24 cellular contexts compared by ENCODE assay signal in genomic region chr22:20090730-20091240, GRCh38. TPM values are rescaled to one million over a fixed set of nuclear protein-coding genes. Genes with fewer than 3 reads are reported as not detected.
DNase-seq lines count a peak whose midpoint lies in the region; ATAC-seq, FAIRE-seq and TF ChIP-seq lines count a peak whose summit lies in the region.
"Had no signal": no experiment of that assay in that cellular context is flagged by ENCODE, and none has a peak within 500 bp of the region (broad histone marks: within the 10 kb centered on the region; RNA-seq: fewer than 3 reads in every experiment).

No MANE protein-coding gene starts in this region.

- POLR2A ChIA-PET in K562 (lab: Yijun Ruan, JAX): interaction anchor here (0.7 to 19.4 kb wide), 7 partner anchors 8 to 100 kb away, joined by 3 to 513 read pairs (median 4); partner anchors contain the start of genes DGCR8, RANBP1 and TRMT2A

- H3K27ac Mint-ChIP-seq in T-helper 1 cell treated with Interleukin-12 subunit alpha and Interleukin-12 subunit beta and Interleukin-4 antibody, amounts not matched to agents 30 μg/mL and 1 μg/mL, for 36 hours: peak overlapping the region; percentile 1
- H3K27ac Mint-ChIP-seq in natural killer cell: peak overlapping the region; percentile 30 to 67
- no peak overlapping the region for H3K27ac Mint-ChIP-seq in activated T-helper 1 cell treated with anti-CD3 and anti-CD28 coated beads, Interleukin-12 subunit alpha, Interleukin-12 subunit beta, Interleukin-2, Interleukin-4 antibody, amounts not matched to agents 30 ng/mL and 10 ng/mL and 1 ng/mL, durations not matched to agents 14 hours and 24 hours and 36 hours
- H3K27ac Mint-ChIP-seq: activated naive CD4-positive, alpha-beta T cell treated with anti-CD3 and anti-CD28 coated beads, Interleukin-2, amount 10 ng/mL, durations not matched to agents 7 days and 5 days; GM23338; type B pancreatic cell had no signal

- DNase-seq in T-helper 1 cell (no peak), GM23248 (no peak), K562 (ENCODE audit: extremely low read depth in 1 of 4, low spot score in 3 of 4) (no peak), natural killer cell (no peak)
- DNase-seq in activated T-helper 1 cell treated with anti-CD3 and anti-CD28 coated beads, Interleukin-12 subunit alpha, Interleukin-12 subunit beta, Interleukin-2, Interleukin-4 antibody, amounts not matched to agents 30 ng/mL and 10 ng/mL and 1 ng/mL, durations not matched to agents 14 hours and 24 hours and 36 hours (ENCODE audit: low spot score): no peak
- DNase-seq: activated naive CD4-positive, alpha-beta T cell treated with anti-CD3 and anti-CD28 coated beads, Interleukin-2, amount 10 ng/mL, durations not matched to agents 7 days and 5 days; activated T-cell treated with anti-CD3 and anti-CD28 coated beads for 4 hours; central memory CD4-positive, alpha-beta T cell; left colon; NCI-H2029 treated with DMSO at 0.1 percent for 48 hours; NCI-H345; NCI-H82; stimulated activated CD8-positive, alpha-beta memory T cell treated with anti-CD3 and anti-CD28 coated beads, Interleukin-4, amount 100 ng/mL, for 48 hours; T1000 had no signal

- H3K27me3 ChIP-seq in GM23248 (replicated peaks; ENCODE audit: insufficient read depth) (no peaks in the 10 kb centered on the region), K562 (ENCODE audit: control insufficient read depth in 2 of 2, insufficient read depth in 2 of 2, low read length in 2 of 2) (no peaks in the 10 kb centered on the region)
- H3K27me3 ChIP-seq: ascending aorta, dorsolateral prefrontal cortex had no signal

- H3K9me2 ChIP-seq in GM23248 (ENCODE audit: insufficient read depth): no peaks in the 10 kb centered on the region

- no peaks in the 10 kb centered on the region for H3K9me1 ChIP-seq in K562 (ENCODE audit: control insufficient read depth, insufficient read depth, low read length)

- in situ Hi-C loops in GM23248 (cut with MboI): no loop called here
- in situ Hi-C loops in K562 (cut with MboI): no loop called here

- no peak for TF ChIP-seq EP300 in K562 (IDR thresholded peaks at IDR 0.05; ENCODE audit: low read length)

- H3K4me1 ChIP-seq in GM23248 (ENCODE audit: insufficient read depth) (peaks cover 9% of the 10 kb centered on the region), K562 (replicated peaks in 1 of 2; ENCODE audit: control insufficient read depth in 2 of 2, insufficient read depth in 2 of 2, low read length in 2 of 2) (peaks cover 0 to 12% of the 10 kb centered on the region in 2 experiments; a peak in 2 of 5 replicates)
- H3K4me1 ChIP-seq: prostate gland had no signal

- H3F3A ChIP-seq in GM23248 (ENCODE audit: insufficient read depth): peaks cover 5% of the 10 kb centered on the region; the same call in 1 of the 2 replicates

- H4K20me1 ChIP-seq in GM23248 (ENCODE audit: insufficient read depth) (no peaks in the 10 kb centered on the region; the same call in 1 of the 2 replicates), K562 (replicated peaks; ENCODE audit: control insufficient read depth, insufficient read depth, low read length) (peaks cover 10% of the 10 kb centered on the region; the same call in 1 of the 2 replicates)

- no peak for TF ChIP-seq POLR2A in K562 (conservative IDR thresholded peaks at IDR 0.05)

- peaks cover 59% of the 10 kb centered on the region for H3K36me3 Mint-ChIP-seq in T-helper 1 cell treated with Interleukin-12 subunit alpha and Interleukin-12 subunit beta and Interleukin-4 antibody, amounts not matched to agents 30 μg/mL and 1 μg/mL, for 36 hours (ENCODE audit: low read depth)
- peaks cover 6% of the 10 kb centered on the region for H3K36me3 Mint-ChIP-seq in natural killer cell
- H3K36me3 Mint-ChIP-seq in activated T-helper 1 cell treated with anti-CD3 and anti-CD28 coated beads, Interleukin-12 subunit alpha, Interleukin-12 subunit beta, Interleukin-2, Interleukin-4 antibody, amounts not matched to agents 30 ng/mL and 10 ng/mL and 1 ng/mL, durations not matched to agents 14 hours and 24 hours and 36 hours (ENCODE audit: low read depth): peaks cover 58% of the 10 kb centered on the region

- 90 to 94% methylated on average over 9 of the region's 9 CpGs for WGBS in GM23248 (ENCODE audit: low coverage in 1 of 2, low lambda C conversion rate in 2 of 2, missing lambda C conversion rate in 2 of 2), 2 experiments
- WGBS in K562 (ENCODE audit: insufficient coverage, low coverage, missing lambda C conversion rate): 95% methylated on average over 9 of the region's 9 CpGs

- H3K27me3 Mint-ChIP-seq in T-helper 1 cell treated with Interleukin-12 subunit alpha and Interleukin-12 subunit beta and Interleukin-4 antibody, amounts not matched to agents 30 μg/mL and 1 μg/mL, for 36 hours (ENCODE audit: low read depth): no peaks in the 10 kb centered on the region
- no peaks in the 10 kb centered on the region for H3K27me3 Mint-ChIP-seq in natural killer cell (ENCODE audit: low read depth in 2 of 2)
- no peaks in the 10 kb centered on the region for H3K27me3 Mint-ChIP-seq in activated T-helper 1 cell treated with anti-CD3 and anti-CD28 coated beads, Interleukin-12 subunit alpha, Interleukin-12 subunit beta, Interleukin-2, Interleukin-4 antibody, amounts not matched to agents 30 ng/mL and 10 ng/mL and 1 ng/mL, durations not matched to agents 14 hours and 24 hours and 36 hours (ENCODE audit: insufficient read depth)
- H3K27me3 Mint-ChIP-seq: activated naive CD4-positive, alpha-beta T cell treated with anti-CD3 and anti-CD28 coated beads, Interleukin-2, amount 10 ng/mL, durations not matched to agents 7 days and 5 days; type B pancreatic cell had no signal

- H3K79me2 ChIP-seq in GM23248 (ENCODE audit: insufficient read depth) (peaks cover 86% of the 10 kb centered on the region), K562 (ENCODE audit: control insufficient read depth, insufficient read depth, low read length) (peaks cover 69% of the 10 kb centered on the region)

- no peak overlapping the region for H3K4me2 ChIP-seq in GM23248 (ENCODE audit: unreplicated experiment)
- H3K4me2 ChIP-seq in K562 (ENCODE audit: insufficient read depth, low read length): no peak overlapping the region
- H3K4me2 ChIP-seq: GM23338 had no signal

- H2AFZ ChIP-seq in GM23248 (no peak overlapping the region), K562 (ENCODE audit: low read depth, low read length) (no peak overlapping the region)
- H2AFZ ChIP-seq: GM23338 had no signal

- TF ChIP-seq CTCF in K562 (IDR thresholded peaks at IDR 0.05 in 2 of 3, conservative IDR thresholded peaks at IDR 0.05 in 1 of 3; ENCODE audit: insufficient read depth in 2 of 3, low read depth in 1 of 3, low read length in 3 of 3) (no peak), natural killer cell (IDR thresholded peaks at IDR 0.05) (no peak)

- CTCF ChIA-PET in K562 (lab: Yijun Ruan, JAX; ENCODE audit: low intra/inter-chr PET ratio): no interaction called here

- no peak for TF ChIP-seq RAD21 in K562 (CRISPR knock-in tag; conservative IDR thresholded peaks at IDR 0.05 in 1 of 2, IDR thresholded peaks at IDR 0.05 in 1 of 2)

- ATAC-seq in K562: no peak
- ATAC-seq in natural killer cell: no peak
- ATAC-seq in GM21786 (IDR thresholded peaks at IDR 0.05; ENCODE audit: unreplicated experiment): no peak
- ATAC-seq in GM18520 (IDR thresholded peaks at IDR 0.05; ENCODE audit: unreplicated experiment): no peak
- ATAC-seq: GM23338, left colon, SK-N-SH treated with all-trans-retinoic acid at 6 μM for 48 hours had no signal

- no peak overlapping the region for H3K4me3 Mint-ChIP-seq in T-helper 1 cell treated with Interleukin-12 subunit alpha and Interleukin-12 subunit beta and Interleukin-4 antibody, amounts not matched to agents 30 μg/mL and 1 μg/mL, for 36 hours
- peak overlapping the region; percentile 31 for H3K4me3 Mint-ChIP-seq in natural killer cell
- no peak overlapping the region for H3K4me3 Mint-ChIP-seq in activated T-helper 1 cell treated with anti-CD3 and anti-CD28 coated beads, Interleukin-12 subunit alpha, Interleukin-12 subunit beta, Interleukin-2, Interleukin-4 antibody, amounts not matched to agents 30 ng/mL and 10 ng/mL and 1 ng/mL, durations not matched to agents 14 hours and 24 hours and 36 hours
- H3K4me3 Mint-ChIP-seq: activated naive CD4-positive, alpha-beta T cell treated with anti-CD3 and anti-CD28 coated beads, Interleukin-2, amount 10 ng/mL, durations not matched to agents 7 days and 5 days; GM23338; type B pancreatic cell had no signal

- intact Hi-C loops in K562 (cut with micrococcal nuclease): no loop called here
- intact Hi-C loops in natural killer cell (cut with micrococcal nuclease): no loop called here
- intact Hi-C loops in activated T-helper 1 cell treated with anti-CD3 and anti-CD28 coated beads, Interleukin-12 subunit alpha, Interleukin-12 subunit beta, Interleukin-2, Interleukin-4 antibody, amounts not matched to agents 30 ng/mL and 10 ng/mL and 1 ng/mL, durations not matched to agents 14 hours and 24 hours and 36 hours (cut with micrococcal nuclease): no loop called here

- H3K36me3 ChIP-seq in GM23248 (ENCODE audit: low read depth): peaks cover 50% of the 10 kb centered on the region
- peaks cover 99% of the 10 kb centered on the region for H3K36me3 ChIP-seq in K562 (ENCODE audit: control insufficient read depth, insufficient read depth, low read length)

- no peak for FAIRE-seq in K562 (lab: Jason Lieb, UNC)

- H3K9me3 Mint-ChIP-seq in T-helper 1 cell treated with Interleukin-12 subunit alpha and Interleukin-12 subunit beta and Interleukin-4 antibody, amounts not matched to agents 30 μg/mL and 1 μg/mL, for 36 hours: no peaks in the 10 kb centered on the region
- H3K9me3 Mint-ChIP-seq in natural killer cell: no peaks in the 10 kb centered on the region
- peaks cover under 1% of the 10 kb centered on the region for H3K9me3 Mint-ChIP-seq in activated T-helper 1 cell treated with anti-CD3 and anti-CD28 coated beads, Interleukin-12 subunit alpha, Interleukin-12 subunit beta, Interleukin-2, Interleukin-4 antibody, amounts not matched to agents 30 ng/mL and 10 ng/mL and 1 ng/mL, durations not matched to agents 14 hours and 24 hours and 36 hours
- H3K9me3 Mint-ChIP-seq: activated naive CD4-positive, alpha-beta T cell treated with anti-CD3 and anti-CD28 coated beads, Interleukin-2, amount 10 ng/mL, durations not matched to agents 7 days and 5 days; GM23338; type B pancreatic cell had no signal

- peaks cover 18% of the 10 kb centered on the region for H3K4me1 Mint-ChIP-seq in T-helper 1 cell treated with Interleukin-12 subunit alpha and Interleukin-12 subunit beta and Interleukin-4 antibody, amounts not matched to agents 30 μg/mL and 1 μg/mL, for 36 hours (ENCODE audit: low read depth)
- H3K4me1 Mint-ChIP-seq in natural killer cell: peaks cover 31 to 33% of the 10 kb centered on the region in 2 donors
- H3K4me1 Mint-ChIP-seq in activated T-helper 1 cell treated with anti-CD3 and anti-CD28 coated beads, Interleukin-12 subunit alpha, Interleukin-12 subunit beta, Interleukin-2, Interleukin-4 antibody, amounts not matched to agents 30 ng/mL and 10 ng/mL and 1 ng/mL, durations not matched to agents 14 hours and 24 hours and 36 hours (ENCODE audit: low read depth): peaks cover 30% of the 10 kb centered on the region
- H3K4me1 Mint-ChIP-seq: GM23338 had no signal

- H3K4me3 ChIP-seq in GM23248 (no peak overlapping the region), K562 (no peak overlapping the region)
- H3K4me3 ChIP-seq: ascending aorta, dorsolateral prefrontal cortex, GM23338, prostate gland had no signal

- no peaks in the 10 kb centered on the region for H3K9me3 ChIP-seq in GM23248 (ENCODE audit: low read depth)
- H3K9me3 ChIP-seq in K562 (replicated peaks; ENCODE audit: control insufficient read depth, insufficient read depth, low read depth, low read length): no peaks in the 10 kb centered on the region; the same call in 1 of the 2 replicates
- H3K9me3 ChIP-seq: ascending aorta, prostate gland had no signal

- no TSS peak for BruUV-seq in K562 (replicated peaks; lab: Mats Ljungman, UMichigan)

- H3K27ac ChIP-seq in GM23248 (peak overlapping the region; percentile 68; the same call in 1 of the 2 replicates), K562 (ENCODE audit: extremely low read depth, low read depth, low read length) (no peak overlapping the region)
- H3K27ac ChIP-seq: 22Rv1, ascending aorta, dorsolateral prefrontal cortex, prostate gland had no signal

- peak overlapping the region; percentile 26; the same call in 1 of the 2 replicates for H3K9ac ChIP-seq in GM23248
- H3K9ac ChIP-seq in K562 (ENCODE audit: insufficient read depth in 1 of 2, low read depth in 2 of 2, low read length in 2 of 2): peak overlapping the region in 1 of 2 experiments; percentile 18; a peak in 1 of 4 replicates

RNA-seq across cellular contexts. Expression of gene DGCR8, which starts 10.7 kb away (rescaled TPM):
- total RNA-seq in GM23248 (2014; rRNA removed; shearing (Covaris generic)): 24.9 and 28.7 TPM in 2 replicates
- 14.0 and 14.2 TPM in 2 replicates for polyA plus RNA-seq in GM23248 (2016; fragmentation: Nextera tagmentation; extraction: Ambion mirVana)
- 638 and 1,105 TPM in 2 replicates for total RNA-seq in K562 (2011; cell fraction: chromatin; rRNA removed; ENCODE audit: low replicate concordance)
- 550 and 577 TPM in 2 replicates for total RNA-seq in K562 (2011; cell fraction: nucleolus; rRNA removed)
- 502 and 511 TPM in 2 replicates for total RNA-seq in K562 (2011; cell fraction: nucleoplasm; rRNA removed)
- total RNA-seq in K562 (2014; rRNA removed): 107 and 108 TPM in 2 replicates
- total RNA-seq in K562 (2014; rRNA removed; fragmentation: Illumina TruSeq; extraction: Trizol): 43.7 and 49.4 TPM in 2 replicates
- 80.1 and 81.2 TPM in 2 replicates for total RNA-seq in K562 (2015; rRNA removed; fragmentation: Illumina TruSeq; extraction: Trizol)
- total RNA-seq in K562 (2021): 116 and 119 TPM in 2 replicates
- 81.8 and 155 TPM in 2 replicates for polyA plus RNA-seq in K562 (2011; rRNA removed)
- 51.2 and 92.7 TPM in 2 replicates for polyA plus RNA-seq in K562 (2011; cell fraction: cytosol; rRNA removed)
- polyA plus RNA-seq in K562 (2011; cell fraction: nucleus; rRNA removed): 1,167 and 1,418 TPM in 2 replicates
- 76.7 and 85.3 TPM in 2 replicates for polyA plus RNA-seq in K562 (2012)
- 70.4 and 75.0 TPM in 2 replicates for polyA plus RNA-seq in K562 (2014; fragmentation: Illumina TruSeq; extraction: Trizol)
- polyA plus RNA-seq in K562 (2014; fragmentation: Nextera tagmentation; extraction: Ambion mirVana): 1 to 10 TPM; 5.9 to 7.7 TPM
- 135 and 144 TPM in 2 replicates for polyA plus RNA-seq in K562 (2014; rRNA removed)
- polyA minus RNA-seq in K562 (2011; rRNA and poly(A)+ RNA removed): 62.1 and 82.0 TPM in 2 replicates
- polyA minus RNA-seq in K562 (2011; cell fraction: cytosol; rRNA and poly(A)+ RNA removed): 35.2 and 46.4 TPM in 2 replicates
- 210 and 349 TPM in 2 replicates for polyA minus RNA-seq in K562 (2011; cell fraction: nucleus; rRNA and poly(A)+ RNA removed)
- 10 to 100 TPM; 45.3 to 64.7 (median 64.0) TPM for total RNA-seq in natural killer cell
- total RNA-seq in activated T-helper 1 cell treated with anti-CD3 and anti-CD28 coated beads, Interleukin-12 subunit alpha, Interleukin-12 subunit beta, Interleukin-2, Interleukin-4 antibody, amounts not matched to agents 30 ng/mL and 10 ng/mL and 1 ng/mL, durations not matched to agents 14 hours and 24 hours and 36 hours: 79.3 and 81.0 TPM in 2 replicates

RNA-seq across cellular contexts. Expression of gene RANBP1, which starts 25.1 kb away (rescaled TPM):
- 195 and 233 TPM in 2 replicates for total RNA-seq in GM23248 (2014; rRNA removed; shearing (Covaris generic))
- polyA plus RNA-seq in GM23248 (2016; fragmentation: Nextera tagmentation; extraction: Ambion mirVana): 252 and 253 TPM in 2 replicates
- 525 and 801 TPM in 2 replicates for total RNA-seq in K562 (2011; cell fraction: chromatin; rRNA removed; ENCODE audit: low replicate concordance)
- 523 and 591 TPM in 2 replicates for total RNA-seq in K562 (2011; cell fraction: nucleolus; rRNA removed)
- 545 and 554 TPM in 2 replicates for total RNA-seq in K562 (2011; cell fraction: nucleoplasm; rRNA removed)
- 2,045 and 2,260 TPM in 2 replicates for total RNA-seq in K562 (2014; rRNA removed)
- total RNA-seq in K562 (2014; rRNA removed; fragmentation: Illumina TruSeq; extraction: Trizol): 1,191 and 1,409 TPM in 2 replicates
- 1,591 and 1,659 TPM in 2 replicates for total RNA-seq in K562 (2015; rRNA removed; fragmentation: Illumina TruSeq; extraction: Trizol)
- 1,289 and 1,311 TPM in 2 replicates for total RNA-seq in K562 (2021)
- polyA plus RNA-seq in K562 (2011; rRNA removed): 1,082 and 1,351 TPM in 2 replicates
- 950 and 1,655 TPM in 2 replicates for polyA plus RNA-seq in K562 (2011; cell fraction: cytosol; rRNA removed)
- polyA plus RNA-seq in K562 (2011; cell fraction: nucleus; rRNA removed): 1,008 and 1,512 TPM in 2 replicates
- 795 and 1,074 TPM in 2 replicates for polyA plus RNA-seq in K562 (2012)
- 1,518 and 1,621 TPM in 2 replicates for polyA plus RNA-seq in K562 (2014; fragmentation: Illumina TruSeq; extraction: Trizol)
- 100 to 1,000 TPM; 162 to 207 TPM for polyA plus RNA-seq in K562 (2014; fragmentation: Nextera tagmentation; extraction: Ambion mirVana)
- 2,237 and 2,891 TPM in 2 replicates for polyA plus RNA-seq in K562 (2014; rRNA removed)
- polyA minus RNA-seq in K562 (2011; rRNA and poly(A)+ RNA removed): 896 and 959 TPM in 2 replicates
- polyA minus RNA-seq in K562 (2011; cell fraction: cytosol; rRNA and poly(A)+ RNA removed): 618 and 835 TPM in 2 replicates
- polyA minus RNA-seq in K562 (2011; cell fraction: nucleus; rRNA and poly(A)+ RNA removed): 183 and 414 TPM in 2 replicates
- 10 to 100 TPM; 54.0 to 61.0 (median 56.3) TPM for total RNA-seq in natural killer cell
- total RNA-seq in activated T-helper 1 cell treated with anti-CD3 and anti-CD28 coated beads, Interleukin-12 subunit alpha, Interleukin-12 subunit beta, Interleukin-2, Interleukin-4 antibody, amounts not matched to agents 30 ng/mL and 10 ng/mL and 1 ng/mL, durations not matched to agents 14 hours and 24 hours and 36 hours: 509 and 524 TPM in 2 replicates

RNA-seq across cellular contexts. Expression of gene TRMT2A, which starts 26.2 kb away (rescaled TPM):
- 72.0 and 79.0 TPM in 2 replicates for total RNA-seq in GM23248 (2014; rRNA removed; shearing (Covaris generic))
- 38.1 and 42.2 TPM in 2 replicates for polyA plus RNA-seq in GM23248 (2016; fragmentation: Nextera tagmentation; extraction: Ambion mirVana)
- total RNA-seq in K562 (2011; cell fraction: chromatin; rRNA removed; ENCODE audit: low replicate concordance): 249 and 785 TPM in 2 replicates
- 623 and 778 TPM in 2 replicates for total RNA-seq in K562 (2011; cell fraction: nucleolus; rRNA removed)
- 344 and 378 TPM in 2 replicates for total RNA-seq in K562 (2011; cell fraction: nucleoplasm; rRNA removed)
- 203 and 254 TPM in 2 replicates for total RNA-seq in K562 (2014; rRNA removed)
- 31.5 and 47.4 TPM in 2 replicates for total RNA-seq in K562 (2014; rRNA removed; fragmentation: Illumina TruSeq; extraction: Trizol)
- total RNA-seq in K562 (2015; rRNA removed; fragmentation: Illumina TruSeq; extraction: Trizol): 151 and 170 TPM in 2 replicates
- 222 and 242 TPM in 2 replicates for total RNA-seq in K562 (2021)
- polyA plus RNA-seq in K562 (2011; rRNA removed): 102 and 189 TPM in 2 replicates
- polyA plus RNA-seq in K562 (2011; cell fraction: cytosol; rRNA removed): 155 and 253 TPM in 2 replicates
- polyA plus RNA-seq in K562 (2011; cell fraction: nucleus; rRNA removed): 1,476 and 1,701 TPM in 2 replicates
- 173 and 189 TPM in 2 replicates for polyA plus RNA-seq in K562 (2012)
- polyA plus RNA-seq in K562 (2014; fragmentation: Illumina TruSeq; extraction: Trizol): 140 and 177 TPM in 2 replicates
- 1 to 10 TPM; 1.6 to 6.6 TPM for polyA plus RNA-seq in K562 (2014; fragmentation: Nextera tagmentation; extraction: Ambion mirVana)
- 258 and 265 TPM in 2 replicates for polyA plus RNA-seq in K562 (2014; rRNA removed)
- polyA minus RNA-seq in K562 (2011; rRNA and poly(A)+ RNA removed): 57.9 and 72.9 TPM in 2 replicates
- polyA minus RNA-seq in K562 (2011; cell fraction: cytosol; rRNA and poly(A)+ RNA removed): 87.3 and 128 TPM in 2 replicates
- 286 and 369 TPM in 2 replicates for polyA minus RNA-seq in K562 (2011; cell fraction: nucleus; rRNA and poly(A)+ RNA removed)
- 100 to 1,000 TPM in 1 of 3 donors, 10 to 100 TPM in 2; 86.4 to 104 (median 86.5) TPM for total RNA-seq in natural killer cell
- total RNA-seq in activated T-helper 1 cell treated with anti-CD3 and anti-CD28 coated beads, Interleukin-12 subunit alpha, Interleukin-12 subunit beta, Interleukin-2, Interleukin-4 antibody, amounts not matched to agents 30 ng/mL and 10 ng/mL and 1 ng/mL, durations not matched to agents 14 hours and 24 hours and 36 hours: 142 and 161 TPM in 2 replicates

RNA-seq across cellular contexts. Expression of gene ZDHHC8, which starts 40.8 kb away (rescaled TPM):
- total RNA-seq in GM23248 (2014; rRNA removed; shearing (Covaris generic)): 18.7 and 22.8 TPM in 2 replicates
- 13.0 and 16.1 TPM in 2 replicates for polyA plus RNA-seq in GM23248 (2016; fragmentation: Nextera tagmentation; extraction: Ambion mirVana)
- total RNA-seq in K562 (2011; cell fraction: chromatin; rRNA removed; ENCODE audit: low replicate concordance): 77.3 and 229 TPM in 2 replicates
- total RNA-seq in K562 (2011; cell fraction: nucleolus; rRNA removed): 110 and 113 TPM in 2 replicates
- total RNA-seq in K562 (2011; cell fraction: nucleoplasm; rRNA removed): 89.5 and 103 TPM in 2 replicates
- 16.4 and 27.9 TPM in 2 replicates for total RNA-seq in K562 (2014; rRNA removed)
- 4.5 and 7.5 TPM in 2 replicates for total RNA-seq in K562 (2014; rRNA removed; fragmentation: Illumina TruSeq; extraction: Trizol)
- total RNA-seq in K562 (2015; rRNA removed; fragmentation: Illumina TruSeq; extraction: Trizol): 9.8 and 11.3 TPM in 2 replicates
- total RNA-seq in K562 (2021): 99.5 and 109 TPM in 2 replicates
- polyA plus RNA-seq in K562 (2011; rRNA removed): 21.3 and 39.4 TPM in 2 replicates
- polyA plus RNA-seq in K562 (2011; cell fraction: cytosol; rRNA removed): 30.5 and 34.1 TPM in 2 replicates
- 388 and 500 TPM in 2 replicates for polyA plus RNA-seq in K562 (2011; cell fraction: nucleus; rRNA removed)
- polyA plus RNA-seq in K562 (2012): 47.3 and 69.3 TPM in 2 replicates
- polyA plus RNA-seq in K562 (2014; fragmentation: Illumina TruSeq; extraction: Trizol): 34.6 and 58.2 TPM in 2 replicates
- under 1 TPM; 0.04 to 0.15 TPM for polyA plus RNA-seq in K562 (2014; fragmentation: Nextera tagmentation; extraction: Ambion mirVana)
- polyA plus RNA-seq in K562 (2014; rRNA removed): 74.5 and 108 TPM in 2 replicates
- polyA minus RNA-seq in K562 (2011; rRNA and poly(A)+ RNA removed): 5.1 and 6.4 TPM in 2 replicates
- 26.3 and 42.5 TPM in 2 replicates for polyA minus RNA-seq in K562 (2011; cell fraction: cytosol; rRNA and poly(A)+ RNA removed)
- 38.9 and 55.3 TPM in 2 replicates for polyA minus RNA-seq in K562 (2011; cell fraction: nucleus; rRNA and poly(A)+ RNA removed)
- 10 to 100 TPM; 64.0 to 75.6 (median 65.3) TPM for total RNA-seq in natural killer cell
- 83.9 and 92.3 TPM in 2 replicates for total RNA-seq in activated T-helper 1 cell treated with anti-CD3 and anti-CD28 coated beads, Interleukin-12 subunit alpha, Interleukin-12 subunit beta, Interleukin-2, Interleukin-4 antibody, amounts not matched to agents 30 ng/mL and 10 ng/mL and 1 ng/mL, durations not matched to agents 14 hours and 24 hours and 36 hours
